Comparison of ENCODE assay signal across 1 cellular context in the genomic region with DNA sequence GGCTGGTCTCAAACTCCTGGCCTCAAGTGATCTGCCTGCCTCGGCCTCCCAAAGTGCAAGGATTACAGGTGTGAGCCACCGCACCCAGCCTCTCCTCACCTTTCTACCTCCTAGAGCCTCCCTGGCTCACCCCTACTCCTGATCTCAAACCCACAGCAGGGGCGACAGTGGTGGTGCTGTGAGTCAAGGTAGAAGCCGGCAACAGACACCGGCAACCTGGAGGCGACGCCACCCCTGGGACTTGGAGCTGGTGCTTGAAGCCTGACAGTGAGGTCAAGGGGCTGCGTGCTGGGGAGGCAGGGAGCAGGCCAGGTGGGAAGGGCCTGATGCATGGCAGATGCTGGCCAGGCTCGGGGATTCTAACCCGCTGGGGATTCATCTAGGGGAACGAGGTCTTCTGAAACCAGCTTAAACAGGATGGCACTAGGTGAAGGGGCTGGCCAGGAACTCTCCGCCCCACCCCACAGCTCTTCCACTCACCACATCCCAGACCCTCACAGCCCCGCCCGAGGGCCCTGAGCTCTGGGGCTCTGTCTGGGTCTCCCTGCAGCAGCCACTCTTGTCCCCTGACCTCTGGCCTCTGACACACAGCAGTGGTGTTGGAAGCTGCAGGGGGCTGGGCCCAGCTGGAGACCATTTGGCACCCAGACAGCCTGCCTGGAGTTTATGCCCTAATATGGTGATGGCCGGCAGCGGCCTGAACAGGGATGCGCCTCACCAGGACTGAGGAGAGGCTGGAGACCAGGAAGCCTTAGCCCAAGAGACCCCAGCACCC.
TF ChIP-seq lines count a peak whose summit lies in the region.

No MANE protein-coding gene starts in this region.

TF ChIP-seq in HepG2, 621 proteins besides CTCF, POLR2A, EP300 and RAD21:
- peak; percentile 62; the same call in 1 of the 2 replicates for TF ChIP-seq SRF (IDR thresholded peaks at IDR 0.05; ENCODE audit: low read depth, low read length)
- TF ChIP-seq, protein P1, sequence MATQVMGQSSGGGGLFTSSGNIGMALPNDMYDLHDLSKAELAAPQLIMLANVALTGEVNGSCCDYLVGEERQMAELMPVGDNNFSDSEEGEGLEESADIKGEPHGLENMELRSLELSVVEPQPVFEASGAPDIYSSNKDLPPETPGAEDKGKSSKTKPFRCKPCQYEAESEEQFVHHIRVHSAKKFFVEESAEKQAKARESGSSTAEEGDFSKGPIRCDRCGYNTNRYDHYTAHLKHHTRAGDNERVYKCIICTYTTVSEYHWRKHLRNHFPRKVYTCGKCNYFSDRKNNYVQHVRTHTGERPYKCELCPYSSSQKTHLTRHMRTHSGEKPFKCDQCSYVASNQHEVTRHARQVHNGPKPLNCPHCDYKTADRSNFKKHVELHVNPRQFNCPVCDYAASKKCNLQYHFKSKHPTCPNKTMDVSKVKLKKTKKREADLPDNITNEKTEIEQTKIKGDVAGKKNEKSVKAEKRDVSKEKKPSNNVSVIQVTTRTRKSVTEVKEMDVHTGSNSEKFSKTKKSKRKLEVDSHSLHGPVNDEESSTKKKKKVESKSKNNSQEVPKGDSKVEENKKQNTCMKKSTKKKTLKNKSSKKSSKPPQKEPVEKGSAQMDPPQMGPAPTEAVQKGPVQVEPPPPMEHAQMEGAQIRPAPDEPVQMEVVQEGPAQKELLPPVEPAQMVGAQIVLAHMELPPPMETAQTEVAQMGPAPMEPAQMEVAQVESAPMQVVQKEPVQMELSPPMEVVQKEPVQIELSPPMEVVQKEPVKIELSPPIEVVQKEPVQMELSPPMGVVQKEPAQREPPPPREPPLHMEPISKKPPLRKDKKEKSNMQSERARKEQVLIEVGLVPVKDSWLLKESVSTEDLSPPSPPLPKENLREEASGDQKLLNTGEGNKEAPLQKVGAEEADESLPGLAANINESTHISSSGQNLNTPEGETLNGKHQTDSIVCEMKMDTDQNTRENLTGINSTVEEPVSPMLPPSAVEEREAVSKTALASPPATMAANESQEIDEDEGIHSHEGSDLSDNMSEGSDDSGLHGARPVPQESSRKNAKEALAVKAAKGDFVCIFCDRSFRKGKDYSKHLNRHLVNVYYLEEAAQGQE (IDR thresholded peaks at IDR 0.05; ENCODE audit: borderline replicate concordance in 1 of 2, low read depth in 1 of 2, low read length in 2 of 2), result no peak
